Comparison of ENCODE assay signal across 8 cellular contexts in genomic region chr19:3699741-3700241, GRCh38. TPM values are rescaled to one million over a fixed set of nuclear protein-coding genes. Genes with fewer than 3 reads are reported as not detected.
A peak's percentile ranks its signal among the peaks of the same experiment; 100 is the strongest.
DNase-seq lines count a peak whose midpoint lies in the region; TF ChIP-seq lines count a peak whose summit lies in the region.

No MANE protein-coding gene starts in this region.

- no peaks in the 10 kb centered on the region for H4K20me1 ChIP-seq in GM23248 (ENCODE audit: insufficient read depth)

- peak overlapping the region; percentile 52 for H3K27ac Mint-ChIP-seq in progenitor cell of endocrine pancreas

- H3K4me3 ChIP-seq in GM23248 (peak overlapping the region; percentile 83), Peyer's patch (peak overlapping the region; percentile 90 to 98 (median 94)), esophagus (ENCODE audit: low read depth in 1 of 2, low read length in 2 of 2) (peak overlapping the region; percentile 77 to 96)

- TF ChIP-seq CTCF in Peyer's patch (IDR thresholded peaks at IDR 0.05) (no peak), progenitor cell of endocrine pancreas (IDR thresholded peaks at IDR 0.05; ENCODE audit: unreplicated experiment) (no peak)

- no peaks in the 10 kb centered on the region for H3K36me3 ChIP-seq in GM23248 (ENCODE audit: low read depth)
- H3K36me3 ChIP-seq in Peyer's patch: no peaks in the 10 kb centered on the region
- H3K36me3 ChIP-seq in esophagus (ENCODE audit: control insufficient read depth in 2 of 2, insufficient read depth in 2 of 2, low read length in 1 of 2): peaks cover 0 to 7% of the 10 kb centered on the region in 2 donors

- H3K27me3 ChIP-seq in GM23248 (replicated peaks; ENCODE audit: insufficient read depth) (no peaks in the 10 kb centered on the region), Peyer's patch (no peaks in the 10 kb centered on the region), esophagus (ENCODE audit: control insufficient read depth in 1 of 2, insufficient read depth in 2 of 2, low read length in 2 of 2) (no peaks in the 10 kb centered on the region)

- peak overlapping the region; percentile 52 for H3K27ac ChIP-seq in GM23248
- H3K27ac ChIP-seq in Peyer's patch: peak overlapping the region; percentile 67 to 82 (median 77)
- peak overlapping the region; percentile 82 to 88 for H3K27ac ChIP-seq in esophagus (ENCODE audit: low read depth in 2 of 2, low read length in 1 of 2)

- H3K9me2 ChIP-seq in GM23248 (ENCODE audit: insufficient read depth): no peaks in the 10 kb centered on the region

- H3K36me3 Mint-ChIP-seq in progenitor cell of endocrine pancreas (ENCODE audit: insufficient read depth): no peaks in the 10 kb centered on the region

- H3K4me1 ChIP-seq in GM23248 (ENCODE audit: insufficient read depth) (0 out of 2 replicates have a peak, but pooled peaks cover 3% of the 10 kb centered on the region), Peyer's patch (peaks cover 0 to 17% (median 10%) of the 10 kb centered on the region in 4 donors), esophagus (ENCODE audit: control insufficient read depth in 2 of 2, insufficient read depth in 2 of 2, low read length in 1 of 2) (peaks cover 6 to 19% of the 10 kb centered on the region in 2 donors)

- no peak for TF ChIP-seq POLR2A in Peyer's patch (IDR thresholded peaks at IDR 0.05)

- H3K79me2 ChIP-seq in GM23248 (ENCODE audit: insufficient read depth): peaks cover 50% of the 10 kb centered on the region

- H3K9ac ChIP-seq in GM23248: peak overlapping the region; percentile 88

- 0 to 2% methylated on average over 1 to 41 of the region's 43 CpGs for WGBS in GM23248 (ENCODE audit: low coverage in 1 of 2, low lambda C conversion rate in 2 of 2, missing lambda C conversion rate in 2 of 2), 2 experiments
- WGBS in esophagus, 2 donors: 0 to 1% methylated on average over 23 to 43 of the region's 43 CpGs

- H3K9me3 ChIP-seq in GM23248 (ENCODE audit: low read depth): no peaks in the 10 kb centered on the region
- H3K9me3 ChIP-seq in Peyer's patch: no peaks in the 10 kb centered on the region
- no peaks in the 10 kb centered on the region for H3K9me3 ChIP-seq in esophagus (ENCODE audit: control insufficient read depth in 2 of 2, insufficient read depth in 1 of 2, low read depth in 1 of 2, low read length in 1 of 2)

- peak overlapping the region; percentile 57 for H2AFZ ChIP-seq in GM23248

- H3K27me3 Mint-ChIP-seq in progenitor cell of endocrine pancreas: no peaks in the 10 kb centered on the region

- H3K4me1 Mint-ChIP-seq in progenitor cell of endocrine pancreas (ENCODE audit: low read depth): peaks cover 11% of the 10 kb centered on the region

- DNase-seq in CD1c-positive myeloid dendritic cell (ENCODE audit: extremely low spot score): peak; percentile 12
- DNase-seq in GM23248: no peak
- no peak for DNase-seq in Peyer's patch
- no peak for DNase-seq in progenitor cell of endocrine pancreas (ENCODE audit: low spot score, unreplicated experiment)
- DNase-seq in SIG-M5 treated with dmso at 0.1 percent for 504 hours (lab: John Stamatoyannopoulos, UW; ENCODE audit: unreplicated experiment): no peak
- DNase-seq in NCI-H524 (lab: John Stamatoyannopoulos, UW): no peak
- no peak for DNase-seq in putamen (ENCODE audit: low spot score)

- in situ Hi-C loops in GM23248 (cut with MboI): loop anchor here (10.0 kb wide), 1 partner anchor 165 kb away; the partner anchor contains the start of gene TEKTIP1

- H3K4me2 ChIP-seq in GM23248 (ENCODE audit: unreplicated experiment): peak overlapping the region; percentile 99

- no peaks in the 10 kb centered on the region for H3F3A ChIP-seq in GM23248 (ENCODE audit: insufficient read depth)

- peak overlapping the region; percentile 83 for H3K4me3 Mint-ChIP-seq in progenitor cell of endocrine pancreas (ENCODE audit: low read depth)

- no peaks in the 10 kb centered on the region for H3K9me3 Mint-ChIP-seq in progenitor cell of endocrine pancreas (ENCODE audit: low read depth)

RNA-seq across cellular contexts. Expression of gene PIP5K1C, which starts 0.5 kb away (rescaled TPM):
- 34.0 and 43.1 TPM in 2 replicates for total RNA-seq in GM23248 (2014; rRNA removed; shearing (Covaris generic))
- 31.2 and 33.5 TPM in 2 replicates for polyA plus RNA-seq in GM23248 (2016; fragmentation: Nextera tagmentation; extraction: Ambion mirVana)
- 10 to 100 TPM; 22.6 to 27.2 (median 26.1) TPM for total RNA-seq in Peyer's patch
- polyA plus RNA-seq in esophagus: 10 to 100 TPM; 10.4 to 18.1 TPM
- 49.7 and 51.7 TPM in 2 replicates for total RNA-seq in progenitor cell of endocrine pancreas

RNA-seq across cellular contexts. Expression of gene TJP3, which starts 8.4 kb away (rescaled TPM):
- not detected in 2 replicates for total RNA-seq in GM23248 (2014; rRNA removed; shearing (Covaris generic))
- polyA plus RNA-seq in GM23248 (2016; fragmentation: Nextera tagmentation; extraction: Ambion mirVana) (not detected in 2 replicates), esophagus (100 to 1,000 TPM in 1 of 2 donors, 10 to 100 TPM in 1; 44.5 to 118 TPM)
- total RNA-seq in Peyer's patch (100 to 1,000 TPM in 3 of 4 donors, 10 to 100 TPM in 1; 93.3 to 364 (median 286) TPM), progenitor cell of endocrine pancreas (36.3 and 40.7 TPM in 2 replicates)

Comparison
In these comparisons a context has a peak if more than half of its experiments do, and no peak if none do; other contexts are left out.
1. RNA of gene TJP3, which starts 8.4 kb away (total RNA-seq): 93.3 to 364 TPM in Peyer's patch and 36.3 to 40.7 TPM in progenitor cell of endocrine pancreas; not detected in GM23248; every median in the first group is over 10 times any median in the second.
2. Peak in every context shown above with its lines, with median percentiles within 50 percentile points of each other: H3K27ac ChIP-seq and H3K4me3 ChIP-seq.